1 cellular context compared by ENCODE assay signal in the genomic region with DNA sequence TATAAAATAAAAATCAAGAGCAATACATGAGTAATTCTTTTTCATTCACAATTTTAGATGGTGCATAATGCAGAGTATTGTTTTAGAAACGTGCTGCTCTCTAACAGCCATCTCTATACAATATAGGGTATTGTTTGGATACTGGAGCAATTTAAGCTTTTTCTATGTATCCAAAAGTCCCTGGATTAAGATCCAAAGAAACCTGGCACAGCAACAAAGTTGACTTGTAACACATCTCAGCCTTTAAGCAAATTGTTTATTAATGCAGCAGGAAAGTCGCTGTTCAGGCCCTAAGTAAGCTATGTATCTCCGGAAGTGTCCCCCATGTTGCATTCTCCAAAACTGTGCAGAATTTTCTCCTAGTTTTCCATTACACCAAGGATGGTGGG.
TF ChIP-seq lines count a peak whose summit lies in the region.

No MANE protein-coding gene starts in this region.

TF ChIP-seq in GM12878, 131 proteins besides CTCF, POLR2A, EP300 and RAD21 (continued from another document):
- TF ChIP-seq, protein P1, sequence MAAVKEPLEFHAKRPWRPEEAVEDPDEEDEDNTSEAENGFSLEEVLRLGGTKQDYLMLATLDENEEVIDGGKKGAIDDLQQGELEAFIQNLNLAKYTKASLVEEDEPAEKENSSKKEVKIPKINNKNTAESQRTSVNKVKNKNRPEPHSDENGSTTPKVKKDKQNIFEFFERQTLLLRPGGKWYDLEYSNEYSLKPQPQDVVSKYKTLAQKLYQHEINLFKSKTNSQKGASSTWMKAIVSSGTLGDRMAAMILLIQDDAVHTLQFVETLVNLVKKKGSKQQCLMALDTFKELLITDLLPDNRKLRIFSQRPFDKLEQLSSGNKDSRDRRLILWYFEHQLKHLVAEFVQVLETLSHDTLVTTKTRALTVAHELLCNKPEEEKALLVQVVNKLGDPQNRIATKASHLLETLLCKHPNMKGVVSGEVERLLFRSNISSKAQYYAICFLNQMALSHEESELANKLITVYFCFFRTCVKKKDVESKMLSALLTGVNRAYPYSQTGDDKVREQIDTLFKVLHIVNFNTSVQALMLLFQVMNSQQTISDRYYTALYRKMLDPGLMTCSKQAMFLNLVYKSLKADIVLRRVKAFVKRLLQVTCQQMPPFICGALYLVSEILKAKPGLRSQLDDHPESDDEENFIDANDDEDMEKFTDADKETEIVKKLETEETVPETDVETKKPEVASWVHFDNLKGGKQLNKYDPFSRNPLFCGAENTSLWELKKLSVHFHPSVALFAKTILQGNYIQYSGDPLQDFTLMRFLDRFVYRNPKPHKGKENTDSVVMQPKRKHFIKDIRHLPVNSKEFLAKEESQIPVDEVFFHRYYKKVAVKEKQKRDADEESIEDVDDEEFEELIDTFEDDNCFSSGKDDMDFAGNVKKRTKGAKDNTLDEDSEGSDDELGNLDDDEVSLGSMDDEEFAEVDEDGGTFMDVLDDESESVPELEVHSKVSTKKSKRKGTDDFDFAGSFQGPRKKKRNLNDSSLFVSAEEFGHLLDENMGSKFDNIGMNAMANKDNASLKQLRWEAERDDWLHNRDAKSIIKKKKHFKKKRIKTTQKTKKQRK (IDR thresholded peaks at IDR 0.05; ENCODE audit: low read depth, low read length): no peak
- TF ChIP-seq NBN (IDR thresholded peaks at IDR 0.05): no peak
- no peak for TF ChIP-seq IKZF2 (IDR thresholded peaks at IDR 0.05)
- TF ChIP-seq ZNF384 (IDR thresholded peaks at IDR 0.05; ENCODE audit: borderline replicate concordance, low read depth, low read length): no peak
- TF ChIP-seq DPF2 (IDR thresholded peaks at IDR 0.05): no peak
- TF ChIP-seq, protein P2, sequence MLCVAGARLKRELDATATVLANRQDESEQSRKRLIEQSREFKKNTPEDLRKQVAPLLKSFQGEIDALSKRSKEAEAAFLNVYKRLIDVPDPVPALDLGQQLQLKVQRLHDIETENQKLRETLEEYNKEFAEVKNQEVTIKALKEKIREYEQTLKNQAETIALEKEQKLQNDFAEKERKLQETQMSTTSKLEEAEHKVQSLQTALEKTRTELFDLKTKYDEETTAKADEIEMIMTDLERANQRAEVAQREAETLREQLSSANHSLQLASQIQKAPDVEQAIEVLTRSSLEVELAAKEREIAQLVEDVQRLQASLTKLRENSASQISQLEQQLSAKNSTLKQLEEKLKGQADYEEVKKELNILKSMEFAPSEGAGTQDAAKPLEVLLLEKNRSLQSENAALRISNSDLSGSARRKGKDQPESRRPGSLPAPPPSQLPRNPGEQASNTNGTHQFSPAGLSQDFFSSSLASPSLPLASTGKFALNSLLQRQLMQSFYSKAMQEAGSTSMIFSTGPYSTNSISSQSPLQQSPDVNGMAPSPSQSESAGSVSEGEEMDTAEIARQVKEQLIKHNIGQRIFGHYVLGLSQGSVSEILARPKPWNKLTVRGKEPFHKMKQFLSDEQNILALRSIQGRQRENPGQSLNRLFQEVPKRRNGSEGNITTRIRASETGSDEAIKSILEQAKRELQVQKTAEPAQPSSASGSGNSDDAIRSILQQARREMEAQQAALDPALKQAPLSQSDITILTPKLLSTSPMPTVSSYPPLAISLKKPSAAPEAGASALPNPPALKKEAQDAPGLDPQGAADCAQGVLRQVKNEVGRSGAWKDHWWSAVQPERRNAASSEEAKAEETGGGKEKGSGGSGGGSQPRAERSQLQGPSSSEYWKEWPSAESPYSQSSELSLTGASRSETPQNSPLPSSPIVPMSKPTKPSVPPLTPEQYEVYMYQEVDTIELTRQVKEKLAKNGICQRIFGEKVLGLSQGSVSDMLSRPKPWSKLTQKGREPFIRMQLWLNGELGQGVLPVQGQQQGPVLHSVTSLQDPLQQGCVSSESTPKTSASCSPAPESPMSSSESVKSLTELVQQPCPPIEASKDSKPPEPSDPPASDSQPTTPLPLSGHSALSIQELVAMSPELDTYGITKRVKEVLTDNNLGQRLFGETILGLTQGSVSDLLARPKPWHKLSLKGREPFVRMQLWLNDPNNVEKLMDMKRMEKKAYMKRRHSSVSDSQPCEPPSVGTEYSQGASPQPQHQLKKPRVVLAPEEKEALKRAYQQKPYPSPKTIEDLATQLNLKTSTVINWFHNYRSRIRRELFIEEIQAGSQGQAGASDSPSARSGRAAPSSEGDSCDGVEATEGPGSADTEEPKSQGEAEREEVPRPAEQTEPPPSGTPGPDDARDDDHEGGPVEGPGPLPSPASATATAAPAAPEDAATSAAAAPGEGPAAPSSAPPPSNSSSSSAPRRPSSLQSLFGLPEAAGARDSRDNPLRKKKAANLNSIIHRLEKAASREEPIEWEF (IDR thresholded peaks at IDR 0.05; ENCODE audit: insufficient replicate concordance, low read depth, low read length): no peak
- TF ChIP-seq, protein P3, sequence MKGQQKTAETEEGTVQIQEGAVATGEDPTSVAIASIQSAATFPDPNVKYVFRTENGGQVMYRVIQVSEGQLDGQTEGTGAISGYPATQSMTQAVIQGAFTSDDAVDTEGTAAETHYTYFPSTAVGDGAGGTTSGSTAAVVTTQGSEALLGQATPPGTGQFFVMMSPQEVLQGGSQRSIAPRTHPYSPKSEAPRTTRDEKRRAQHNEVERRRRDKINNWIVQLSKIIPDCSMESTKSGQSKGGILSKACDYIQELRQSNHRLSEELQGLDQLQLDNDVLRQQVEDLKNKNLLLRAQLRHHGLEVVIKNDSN (IDR thresholded peaks at IDR 0.05; ENCODE audit: borderline replicate concordance, extremely low read length, insufficient read depth, low read depth, low read length): no peak
- no peak for TF ChIP-seq RELA (IDR thresholded peaks at IDR 0.05; ENCODE audit: borderline replicate concordance, partially characterized antibody)
